In the genomic region with DNA sequence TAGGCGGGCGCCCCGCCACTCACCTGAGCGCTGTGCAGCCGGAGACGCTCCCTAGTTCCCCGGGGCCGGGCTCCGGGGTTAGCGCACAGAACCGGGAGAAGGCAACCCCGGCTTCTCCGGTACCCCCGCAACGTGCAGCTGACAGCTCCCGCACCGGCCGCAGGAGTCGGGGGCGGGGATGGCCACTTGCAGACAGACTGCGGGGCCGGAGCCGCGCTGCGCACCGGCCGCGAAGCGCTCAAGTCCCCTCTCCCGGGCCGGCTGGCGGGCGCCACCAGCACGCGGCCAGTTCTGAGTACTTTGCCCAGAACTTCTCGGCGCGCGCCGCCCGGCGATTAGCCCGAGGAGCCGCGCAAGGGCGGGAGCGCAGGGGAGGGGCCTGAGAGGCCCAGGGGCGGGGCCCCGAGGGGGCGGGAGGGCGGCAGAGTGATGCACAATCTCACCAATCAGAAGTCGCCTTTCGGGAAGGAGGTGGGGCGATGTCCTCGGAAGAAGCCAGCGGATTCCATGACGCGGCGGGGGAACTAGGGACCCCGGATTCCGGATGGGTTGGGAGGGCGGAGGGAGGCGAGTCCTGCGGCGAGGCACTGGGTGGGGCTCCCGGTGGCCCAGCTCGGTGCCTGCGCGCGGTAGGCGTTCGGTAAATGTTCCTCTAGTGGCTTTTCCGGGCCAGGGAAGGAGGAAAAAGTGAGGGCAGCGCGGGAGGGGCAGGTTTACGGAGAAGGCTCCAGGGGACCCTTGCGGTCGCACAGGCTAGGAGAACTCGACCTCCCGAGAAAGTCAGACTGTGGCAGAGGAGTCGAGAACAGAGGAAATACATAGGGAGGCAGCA, we compare ENCODE assay signal across 8 cellular contexts. TPM values are rescaled to one million over a fixed set of nuclear protein-coding genes. Genes with fewer than 3 reads are reported as not detected.
A peak's percentile ranks its signal among the peaks of the same experiment; 100 is the strongest.
DNase-seq lines count a peak whose midpoint lies in the region; ATAC-seq, FAIRE-seq and TF ChIP-seq lines count a peak whose summit lies in the region.

A gene with protein sequence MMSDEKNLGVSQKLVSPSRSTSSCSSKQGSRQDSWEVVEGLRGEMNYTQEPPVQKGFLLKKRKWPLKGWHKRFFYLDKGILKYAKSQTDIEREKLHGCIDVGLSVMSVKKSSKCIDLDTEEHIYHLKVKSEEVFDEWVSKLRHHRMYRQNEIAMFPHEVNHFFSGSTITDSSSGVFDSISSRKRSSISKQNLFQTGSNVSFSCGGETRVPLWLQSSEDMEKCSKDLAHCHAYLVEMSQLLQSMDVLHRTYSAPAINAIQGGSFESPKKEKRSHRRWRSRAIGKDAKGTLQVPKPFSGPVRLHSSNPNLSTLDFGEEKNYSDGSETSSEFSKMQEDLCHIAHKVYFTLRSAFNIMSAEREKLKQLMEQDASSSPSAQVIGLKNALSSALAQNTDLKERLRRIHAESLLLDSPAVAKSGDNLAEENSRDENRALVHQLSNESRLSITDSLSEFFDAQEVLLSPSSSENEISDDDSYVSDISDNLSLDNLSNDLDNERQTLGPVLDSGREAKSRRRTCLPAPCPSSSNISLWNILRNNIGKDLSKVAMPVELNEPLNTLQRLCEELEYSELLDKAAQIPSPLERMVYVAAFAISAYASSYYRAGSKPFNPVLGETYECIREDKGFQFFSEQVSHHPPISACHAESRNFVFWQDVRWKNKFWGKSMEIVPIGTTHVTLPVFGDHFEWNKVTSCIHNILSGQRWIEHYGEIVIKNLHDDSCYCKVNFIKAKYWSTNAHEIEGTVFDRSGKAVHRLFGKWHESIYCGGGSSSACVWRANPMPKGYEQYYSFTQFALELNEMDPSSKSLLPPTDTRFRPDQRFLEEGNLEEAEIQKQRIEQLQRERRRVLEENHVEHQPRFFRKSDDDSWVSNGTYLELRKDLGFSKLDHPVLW (minus strand): TSS at position 316 of the 832 bp plus-strand sequence. CDS start 87,706 bp downstream, outside the sequence.

- peak within 1 kb of the TSS; percentile 93 for H3K4me3 Mint-ChIP-seq in activated naive CD8-positive, alpha-beta T cell

- H3K4me1 Mint-ChIP-seq in activated naive CD8-positive, alpha-beta T cell (ENCODE audit: low read depth) = peaks cover 58% of the 10 kb centered on the region

- no peaks in the 10 kb centered on the region for H3K27me3 Mint-ChIP-seq in activated naive CD8-positive, alpha-beta T cell

- DNase-seq in NCI-H1092 (lab: John Stamatoyannopoulos, UW) (peak; percentile 91), SKM-1 treated with dmso at 0.1 percent for 144 hours (lab: John Stamatoyannopoulos, UW; ENCODE audit: unreplicated experiment) (peak; percentile 85), Right ventricle myocardium inferior (ENCODE audit: missing footprints) (peak; percentile 97), pancreas (peak; percentile 90 to 98 (median 96)), tibial artery (peak; percentile 92 to 96)

- no peaks in the 10 kb centered on the region for H3K9me3 Mint-ChIP-seq in activated naive CD8-positive, alpha-beta T cell (ENCODE audit: low read depth)

- peak within 1 kb of the TSS; percentile 81 for H3K4me3 ChIP-seq in GM08714 (ENCODE audit: low read length)
- peak within 1 kb of the TSS; percentile 39 to 92 (median 78) for H3K4me3 ChIP-seq in pancreas
- peak within 1 kb of the TSS; percentile 57 to 71 for H3K4me3 ChIP-seq in tibial artery

- no peaks in the 10 kb centered on the region for H3K36me3 Mint-ChIP-seq in activated naive CD8-positive, alpha-beta T cell

- intact Hi-C loops in Right ventricle myocardium inferior (cut with DNase I) = loop anchor here (2.0 to 5.0 kb wide), 5 partner anchors 47 to 159 kb away; no protein-coding TSS in a partner anchor
- intact Hi-C loops in pancreas (cut with DNase I) = no loop called here
- intact Hi-C loops in tibial artery (cut with DNase I; ENCODE audit: low total_unique reads) = loop anchor here (10.0 kb wide), 1 partner anchor 155 kb away; no protein-coding TSS in a partner anchor

- no peaks in the 10 kb centered on the region for H3K36me3 ChIP-seq in pancreas
- H3K36me3 ChIP-seq in tibial artery = no peaks in the 10 kb centered on the region

- TF ChIP-seq CTCF in pancreas (IDR thresholded peaks at IDR 0.05) (no peak), tibial artery (IDR thresholded peaks at IDR 0.05) (no peak)

- peak within 1 kb of the TSS; percentile 79 for H3K27ac Mint-ChIP-seq in activated naive CD8-positive, alpha-beta T cell

- FAIRE-seq in pancreas (lab: Jason Lieb, UNC) = no peak

- ATAC-seq in HG02571 (IDR thresholded peaks at IDR 0.05; ENCODE audit: unreplicated experiment) (peak; percentile 70), Right ventricle myocardium inferior (peak; percentile 98), pancreas (peak; percentile 90 to 96 (median 96))

- peaks cover 0 to 4% (median 0%) of the 10 kb centered on the region in 3 donors for H3K4me1 ChIP-seq in pancreas
- H3K4me1 ChIP-seq in tibial artery = peaks cover 0 to 22% (median 14%) of the 10 kb centered on the region in 4 donors

- H3K27ac ChIP-seq in pancreas (peak within 1 kb of the TSS; percentile 70 to 91 (median 82)), tibial artery (peak within 1 kb of the TSS; percentile 57 to 70)

- 0% methylated on average over 74 to 81 of the region's 81 CpGs for WGBS in pancreas, 2 donors

- H3K9me3 ChIP-seq in pancreas = no peaks in the 10 kb centered on the region
- H3K9me3 ChIP-seq in tibial artery = no peaks in the 10 kb centered on the region

- no peaks in the 10 kb centered on the region for H3K27me3 ChIP-seq in pancreas
- H3K27me3 ChIP-seq in tibial artery = peaks cover 0 to 5% of the 10 kb centered on the region in 2 donors

RNA-seq across cellular contexts. Expression of the gene that starts here (rescaled TPM):
- total RNA-seq in Right ventricle myocardium inferior (8.5 TPM), pancreas (1 to 10 TPM; 1.5 to 9.5 (median 3.7) TPM)
- polyA plus RNA-seq in pancreas = 1 to 10 TPM; 3.9 to 4.7 TPM

Comparison
In these comparisons a context has a peak if more than half of its experiments do, and no peak if none do; other contexts are left out.
1. Peak in every context shown above with its lines: DNase-seq, ATAC-seq, H3K4me3 ChIP-seq and H3K27ac ChIP-seq.
2. intact Hi-C loops: an anchor here in Right ventricle myocardium inferior (2.0 to 5.0 kb wide) and tibial artery (10.0 kb wide); none called in pancreas.